38 cellular contexts compared by ENCODE assay signal in the genomic region with DNA sequence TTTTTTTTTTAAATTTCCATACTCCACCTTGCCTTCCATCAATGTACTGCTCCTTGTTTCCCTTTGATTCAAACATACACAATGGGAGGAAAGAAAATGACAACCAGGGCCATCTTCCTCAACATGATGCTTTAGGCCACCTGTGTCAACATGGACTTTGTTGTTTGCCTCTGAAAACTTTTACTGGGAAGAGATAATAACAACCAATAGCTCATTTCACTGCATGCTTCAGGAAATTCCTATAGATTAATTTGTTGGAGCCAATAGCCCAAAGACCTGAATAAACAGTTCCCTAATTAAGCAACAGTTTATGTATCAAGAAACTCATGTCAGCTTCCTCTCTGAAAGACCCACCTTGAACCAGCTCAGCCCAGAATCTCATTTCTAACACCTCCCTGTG. TPM values are rescaled to one million over a fixed set of nuclear protein-coding genes. Genes with fewer than 3 reads are reported as not detected.
"Had no signal": no experiment of that assay in that cellular context is flagged by ENCODE, and none has a peak within 500 bp of the region (broad histone marks: within the 10 kb centered on the region; RNA-seq: fewer than 3 reads in every experiment).

No MANE protein-coding gene starts in this region.

- H3K27me3 Mint-ChIP-seq: activated CD8-positive, alpha-beta memory T cell treated with anti-CD3 and anti-CD28 coated beads, Interleukin-2, amount 10 ng/mL, durations not matched to agents 7 days and 5 days; activated naive CD4-positive, alpha-beta T cell treated with anti-CD3 and anti-CD28 coated beads, Interleukin-2, amount 50 U/mL, for 24 hours; effector memory CD8-positive, alpha-beta T cell; T-helper 17 cell had no signal

- H3K36me3 ChIP-seq: adrenal gland, esophagus muscularis mucosa, gastroesophageal sphincter, heart right ventricle, WERI-Rb-1 had no signal

- H3K27ac ChIP-seq: adrenal gland, body of pancreas, esophagus muscularis mucosa, gastroesophageal sphincter, heart right ventricle, WERI-Rb-1 had no signal

- H3K4me3 Mint-ChIP-seq: activated CD4-positive, alpha-beta memory T cell treated with anti-CD3 and anti-CD28 coated beads for 36 hours; activated CD4-positive, alpha-beta T cell treated with anti-CD3 and anti-CD28 coated beads for 36 hours; activated CD4-positive, alpha-beta T cell treated with anti-CD3 and anti-CD28 coated beads, Interleukin-2, amount 10 ng/mL, durations not matched to agents 24 days and 14 days; activated CD8-positive, alpha-beta memory T cell treated with anti-CD3 and anti-CD28 coated beads, Interleukin-2, amount 10 ng/mL, durations not matched to agents 7 days and 5 days; activated CD8-positive, alpha-beta T cell treated with anti-CD3 and anti-CD28 coated beads, Interleukin-2, amount 10 ng/mL, durations not matched to agents 7 days and 5 days; activated naive CD4-positive, alpha-beta T cell treated with anti-CD3 and anti-CD28 coated beads for 36 hours; activated naive CD4-positive, alpha-beta T cell treated with anti-CD3 and anti-CD28 coated beads, Interleukin-2, amount 50 U/mL, for 24 hours; activated naive CD8-positive, alpha-beta T cell treated with anti-CD3 and anti-CD28 coated beads for 36 hours; activated naive CD8-positive, alpha-beta T cell treated with anti-CD3 and anti-CD28 coated beads, Interleukin-2, amount 50 U/mL, for 24 hours; activated T-helper 1 cell treated with anti-CD3 and anti-CD28 coated beads, Interleukin-12 subunit alpha, Interleukin-12 subunit beta, Interleukin-2, Interleukin-4 antibody, amounts not matched to agents 30 ng/mL and 10 ng/mL and 1 ng/mL, durations not matched to agents 14 hours and 24 hours and 36 hours; effector memory CD8-positive, alpha-beta T cell; T-helper 17 cell; T-helper 2 cell treated with Interferon-gamma antibody and Interleukin-4, amounts not matched to agents 5 μg/mL and 100 μg/mL, for 36 hours had no signal

- H3K36me3 Mint-ChIP-seq: activated CD4-positive, alpha-beta memory T cell treated with anti-CD3 and anti-CD28 coated beads for 36 hours; activated CD8-positive, alpha-beta memory T cell treated with anti-CD3 and anti-CD28 coated beads, Interleukin-2, amount 10 ng/mL, durations not matched to agents 7 days and 5 days; activated naive CD4-positive, alpha-beta T cell treated with anti-CD3 and anti-CD28 coated beads, Interleukin-2, amount 50 U/mL, for 24 hours; activated naive CD8-positive, alpha-beta T cell treated with anti-CD3 and anti-CD28 coated beads for 36 hours had no signal

- H3K9me3 Mint-ChIP-seq: activated CD4-positive, alpha-beta memory T cell treated with anti-CD3 and anti-CD28 coated beads for 36 hours; activated CD4-positive, alpha-beta T cell treated with anti-CD3 and anti-CD28 coated beads, Interleukin-2, amount 10 ng/mL, durations not matched to agents 24 days and 14 days; activated naive CD4-positive, alpha-beta T cell treated with anti-CD3 and anti-CD28 coated beads for 36 hours; activated naive CD4-positive, alpha-beta T cell treated with anti-CD3 and anti-CD28 coated beads, Interleukin-2, amount 50 U/mL, for 24 hours; activated naive CD8-positive, alpha-beta T cell treated with anti-CD3 and anti-CD28 coated beads for 36 hours; activated naive CD8-positive, alpha-beta T cell treated with anti-CD3 and anti-CD28 coated beads, Interleukin-2, amount 50 U/mL, for 24 hours; activated T-helper 1 cell treated with anti-CD3 and anti-CD28 coated beads, Interleukin-12 subunit alpha, Interleukin-12 subunit beta, Interleukin-2, Interleukin-4 antibody, amounts not matched to agents 30 ng/mL and 10 ng/mL and 1 ng/mL, durations not matched to agents 14 hours and 24 hours and 36 hours; activated T-helper 2 cell treated with anti-CD3 and anti-CD28 coated beads, Interferon-gamma antibody, Interleukin-2, Interleukin-4, amounts not matched to agents 10 μg/mL and 5 μg/mL and 100 μg/mL, durations not matched to agents 14 hours and 24 hours and 36 hours; T-helper 2 cell treated with Interferon-gamma antibody and Interleukin-4, amounts not matched to agents 5 μg/mL and 100 μg/mL, for 36 hours had no signal

- H3K4me3 ChIP-seq: adrenal gland, body of pancreas, esophagus muscularis mucosa, gastroesophageal sphincter, heart right ventricle had no signal

- H3K4me1 Mint-ChIP-seq: activated naive CD4-positive, alpha-beta T cell treated with anti-CD3 and anti-CD28 coated beads, Interleukin-2, amount 50 U/mL, for 24 hours; activated naive CD8-positive, alpha-beta T cell treated with anti-CD3 and anti-CD28 coated beads for 36 hours; activated naive CD8-positive, alpha-beta T cell treated with anti-CD3 and anti-CD28 coated beads, Interleukin-2, amount 50 U/mL, for 24 hours; T-helper 17 cell had no signal

- DNase-seq: activated CD4-positive, alpha-beta memory T cell treated with anti-CD3 and anti-CD28 coated beads for 36 hours; activated CD4-positive, alpha-beta T cell treated with anti-CD3 and anti-CD28 coated beads for 36 hours; activated CD4-positive, alpha-beta T cell treated with anti-CD3 and anti-CD28 coated beads, Interleukin-2, amount 10 ng/mL, durations not matched to agents 24 days and 14 days; activated CD4-positive, CD25-positive, alpha-beta regulatory T cell; activated CD4-positive, CD25-positive, alpha-beta regulatory T cell treated with anti-CD3 and anti-CD28 coated beads, Interleukin-2, amount 50 U/mL, for 72 hours; activated CD8-positive, alpha-beta memory T cell treated with anti-CD3 and anti-CD28 coated beads, Interleukin-2, amount 10 ng/mL, durations not matched to agents 7 days and 5 days; activated CD8-positive, alpha-beta memory T cell treated with anti-CD3 and anti-CD28 coated beads, Interleukin-2, amount 50 U/mL, for 4 hours; activated CD8-positive, alpha-beta T cell treated with anti-CD3 and anti-CD28 coated beads, Interleukin-2, amount 10 ng/mL, durations not matched to agents 7 days and 5 days; activated effector memory CD4-positive, alpha-beta T cell treated with anti-CD3 and anti-CD28 coated beads, Interleukin-2, amount 50 U/mL, for 16 hours; activated naive CD4-positive, alpha-beta T cell treated with anti-CD3 and anti-CD28 coated beads for 36 hours; activated naive CD8-positive, alpha-beta T cell treated with anti-CD3 and anti-CD28 coated beads for 36 hours; activated naive CD8-positive, alpha-beta T cell treated with anti-CD3 and anti-CD28 coated beads, Interleukin-2, amount 50 U/mL, for 24 hours; activated T-cell treated with anti-CD3 and anti-CD28 coated beads, Interleukin-2, amount 50 U/mL, for 1 hour; activated T-cell treated with anti-CD3 and anti-CD28 coated beads, Interleukin-2, amount 50 U/mL, for 48 hours; adrenal gland; amygdala; aorta; body of pancreas; caudate nucleus; cortex of kidney; dermis blood vessel endothelial cell; effector CD4-positive, alpha-beta T cell; effector memory CD8-positive, alpha-beta T cell; erythroblast; foreskin melanocyte; heart right ventricle; T-helper 17 cell; T1000; WERI-Rb-1 had no signal

- H3K27me3 ChIP-seq: adrenal gland, body of pancreas, esophagus muscularis mucosa, gastroesophageal sphincter, heart right ventricle had no signal

- ATAC-seq: activated CD4-positive, alpha-beta T cell treated with anti-CD3 and anti-CD28 coated beads for 36 hours; activated CD8-positive, alpha-beta memory T cell treated with anti-CD3 and anti-CD28 coated beads, Interleukin-2, amount 10 ng/mL, durations not matched to agents 7 days and 5 days; activated CD8-positive, alpha-beta T cell treated with anti-CD3 and anti-CD28 coated beads, Interleukin-2, amount 10 ng/mL, durations not matched to agents 7 days and 5 days; activated naive CD8-positive, alpha-beta T cell treated with anti-CD3 and anti-CD28 coated beads, Interleukin-2, amount 50 U/mL, for 24 hours; body of pancreas; effector memory CD8-positive, alpha-beta T cell; gastroesophageal sphincter; heart right ventricle; T-helper 17 cell had no signal

- H3K4me1 ChIP-seq: adrenal gland, body of pancreas, esophagus muscularis mucosa, gastroesophageal sphincter, heart right ventricle had no signal

- H3K9me3 ChIP-seq: adrenal gland, body of pancreas, esophagus muscularis mucosa, gastroesophageal sphincter, heart right ventricle had no signal

- H3K27ac Mint-ChIP-seq: activated CD4-positive, alpha-beta memory T cell treated with anti-CD3 and anti-CD28 coated beads for 36 hours; activated CD4-positive, alpha-beta T cell treated with anti-CD3 and anti-CD28 coated beads for 36 hours; activated CD4-positive, alpha-beta T cell treated with anti-CD3 and anti-CD28 coated beads, Interleukin-2, amount 10 ng/mL, durations not matched to agents 24 days and 14 days; activated CD8-positive, alpha-beta memory T cell treated with anti-CD3 and anti-CD28 coated beads, Interleukin-2, amount 10 ng/mL, durations not matched to agents 7 days and 5 days; activated CD8-positive, alpha-beta T cell treated with anti-CD3 and anti-CD28 coated beads, Interleukin-2, amount 10 ng/mL, durations not matched to agents 7 days and 5 days; activated naive CD4-positive, alpha-beta T cell treated with anti-CD3 and anti-CD28 coated beads for 36 hours; activated naive CD4-positive, alpha-beta T cell treated with anti-CD3 and anti-CD28 coated beads, Interleukin-2, amount 50 U/mL, for 24 hours; activated naive CD8-positive, alpha-beta T cell treated with anti-CD3 and anti-CD28 coated beads for 36 hours; activated naive CD8-positive, alpha-beta T cell treated with anti-CD3 and anti-CD28 coated beads, Interleukin-2, amount 50 U/mL, for 24 hours; activated T-helper 1 cell treated with anti-CD3 and anti-CD28 coated beads, Interleukin-12 subunit alpha, Interleukin-12 subunit beta, Interleukin-2, Interleukin-4 antibody, amounts not matched to agents 30 ng/mL and 10 ng/mL and 1 ng/mL, durations not matched to agents 14 hours and 24 hours and 36 hours; activated T-helper 2 cell treated with anti-CD3 and anti-CD28 coated beads, Interferon-gamma antibody, Interleukin-2, Interleukin-4, amounts not matched to agents 10 μg/mL and 5 μg/mL and 100 μg/mL, durations not matched to agents 14 hours and 24 hours and 36 hours; effector memory CD8-positive, alpha-beta T cell; T-helper 17 cell; T-helper 2 cell treated with Interferon-gamma antibody and Interleukin-4, amounts not matched to agents 5 μg/mL and 100 μg/mL, for 36 hours had no signal

RNA-seq across cellular contexts. Expression of gene KRTAP15-1, which starts 3.2 kb away (rescaled TPM):
- total RNA-seq: activated CD4-positive, alpha-beta memory T cell treated with anti-CD3 and anti-CD28 coated beads for 36 hours; activated CD4-positive, alpha-beta T cell treated with anti-CD3 and anti-CD28 coated beads for 36 hours; activated CD4-positive, alpha-beta T cell treated with anti-CD3 and anti-CD28 coated beads, Interleukin-2, amount 10 ng/mL, durations not matched to agents 24 days and 14 days; activated CD8-positive, alpha-beta memory T cell treated with anti-CD3 and anti-CD28 coated beads for 36 hours; activated CD8-positive, alpha-beta memory T cell treated with anti-CD3 and anti-CD28 coated beads, Interleukin-2, amount 10 ng/mL, durations not matched to agents 7 days and 5 days; activated CD8-positive, alpha-beta T cell treated with anti-CD3 and anti-CD28 coated beads, Interleukin-2, amount 10 ng/mL, durations not matched to agents 7 days and 5 days; activated naive CD4-positive, alpha-beta T cell treated with anti-CD3 and anti-CD28 coated beads for 36 hours; activated naive CD8-positive, alpha-beta T cell treated with anti-CD3 and anti-CD28 coated beads for 36 hours; activated T-helper 1 cell treated with anti-CD3 and anti-CD28 coated beads, Interleukin-12 subunit alpha, Interleukin-12 subunit beta, Interleukin-2, Interleukin-4 antibody, amounts not matched to agents 30 ng/mL and 10 ng/mL and 1 ng/mL, durations not matched to agents 14 hours and 24 hours and 36 hours; activated T-helper 2 cell treated with anti-CD3 and anti-CD28 coated beads, Interferon-gamma antibody, Interleukin-2, Interleukin-4, amounts not matched to agents 10 μg/mL and 5 μg/mL and 100 μg/mL, durations not matched to agents 14 hours and 24 hours and 36 hours; adrenal gland; aorta; body of pancreas; chondrocyte; dermis blood vessel endothelial cell; esophagus muscularis mucosa; gastroesophageal sphincter; glomerular endothelial cell; heart right ventricle; T-helper 17 cell had no signal
- polyA plus RNA-seq: adrenal gland, aorta, heart right ventricle had no signal

RNA-seq across cellular contexts. Expression of gene KRTAP13-4, which starts 13.2 kb away (rescaled TPM):
- total RNA-seq: activated CD4-positive, alpha-beta memory T cell treated with anti-CD3 and anti-CD28 coated beads for 36 hours; activated CD4-positive, alpha-beta T cell treated with anti-CD3 and anti-CD28 coated beads for 36 hours; activated CD4-positive, alpha-beta T cell treated with anti-CD3 and anti-CD28 coated beads, Interleukin-2, amount 10 ng/mL, durations not matched to agents 24 days and 14 days; activated CD8-positive, alpha-beta memory T cell treated with anti-CD3 and anti-CD28 coated beads for 36 hours; activated CD8-positive, alpha-beta memory T cell treated with anti-CD3 and anti-CD28 coated beads, Interleukin-2, amount 10 ng/mL, durations not matched to agents 7 days and 5 days; activated CD8-positive, alpha-beta T cell treated with anti-CD3 and anti-CD28 coated beads, Interleukin-2, amount 10 ng/mL, durations not matched to agents 7 days and 5 days; activated naive CD4-positive, alpha-beta T cell treated with anti-CD3 and anti-CD28 coated beads for 36 hours; activated naive CD8-positive, alpha-beta T cell treated with anti-CD3 and anti-CD28 coated beads for 36 hours; activated T-helper 1 cell treated with anti-CD3 and anti-CD28 coated beads, Interleukin-12 subunit alpha, Interleukin-12 subunit beta, Interleukin-2, Interleukin-4 antibody, amounts not matched to agents 30 ng/mL and 10 ng/mL and 1 ng/mL, durations not matched to agents 14 hours and 24 hours and 36 hours; activated T-helper 2 cell treated with anti-CD3 and anti-CD28 coated beads, Interferon-gamma antibody, Interleukin-2, Interleukin-4, amounts not matched to agents 10 μg/mL and 5 μg/mL and 100 μg/mL, durations not matched to agents 14 hours and 24 hours and 36 hours; adrenal gland; aorta; body of pancreas; chondrocyte; dermis blood vessel endothelial cell; esophagus muscularis mucosa; gastroesophageal sphincter; glomerular endothelial cell; heart right ventricle; T-helper 17 cell had no signal
- polyA plus RNA-seq: adrenal gland, aorta, heart right ventricle had no signal

RNA-seq across cellular contexts. Expression of gene KRTAP13-3, which starts 17.5 kb away (rescaled TPM):
- total RNA-seq: activated CD4-positive, alpha-beta memory T cell treated with anti-CD3 and anti-CD28 coated beads for 36 hours; activated CD4-positive, alpha-beta T cell treated with anti-CD3 and anti-CD28 coated beads for 36 hours; activated CD4-positive, alpha-beta T cell treated with anti-CD3 and anti-CD28 coated beads, Interleukin-2, amount 10 ng/mL, durations not matched to agents 24 days and 14 days; activated CD8-positive, alpha-beta memory T cell treated with anti-CD3 and anti-CD28 coated beads for 36 hours; activated CD8-positive, alpha-beta memory T cell treated with anti-CD3 and anti-CD28 coated beads, Interleukin-2, amount 10 ng/mL, durations not matched to agents 7 days and 5 days; activated CD8-positive, alpha-beta T cell treated with anti-CD3 and anti-CD28 coated beads, Interleukin-2, amount 10 ng/mL, durations not matched to agents 7 days and 5 days; activated naive CD4-positive, alpha-beta T cell treated with anti-CD3 and anti-CD28 coated beads for 36 hours; activated naive CD8-positive, alpha-beta T cell treated with anti-CD3 and anti-CD28 coated beads for 36 hours; activated T-helper 1 cell treated with anti-CD3 and anti-CD28 coated beads, Interleukin-12 subunit alpha, Interleukin-12 subunit beta, Interleukin-2, Interleukin-4 antibody, amounts not matched to agents 30 ng/mL and 10 ng/mL and 1 ng/mL, durations not matched to agents 14 hours and 24 hours and 36 hours; activated T-helper 2 cell treated with anti-CD3 and anti-CD28 coated beads, Interferon-gamma antibody, Interleukin-2, Interleukin-4, amounts not matched to agents 10 μg/mL and 5 μg/mL and 100 μg/mL, durations not matched to agents 14 hours and 24 hours and 36 hours; adrenal gland; aorta; body of pancreas; chondrocyte; dermis blood vessel endothelial cell; esophagus muscularis mucosa; gastroesophageal sphincter; glomerular endothelial cell; heart right ventricle; T-helper 17 cell had no signal
- polyA plus RNA-seq: adrenal gland, aorta, heart right ventricle had no signal

RNA-seq across cellular contexts. Expression of gene KRTAP19-1, which starts 36.9 kb away (rescaled TPM):
- total RNA-seq: activated CD4-positive, alpha-beta memory T cell treated with anti-CD3 and anti-CD28 coated beads for 36 hours; activated CD4-positive, alpha-beta T cell treated with anti-CD3 and anti-CD28 coated beads for 36 hours; activated CD4-positive, alpha-beta T cell treated with anti-CD3 and anti-CD28 coated beads, Interleukin-2, amount 10 ng/mL, durations not matched to agents 24 days and 14 days; activated CD8-positive, alpha-beta memory T cell treated with anti-CD3 and anti-CD28 coated beads for 36 hours; activated CD8-positive, alpha-beta memory T cell treated with anti-CD3 and anti-CD28 coated beads, Interleukin-2, amount 10 ng/mL, durations not matched to agents 7 days and 5 days; activated CD8-positive, alpha-beta T cell treated with anti-CD3 and anti-CD28 coated beads, Interleukin-2, amount 10 ng/mL, durations not matched to agents 7 days and 5 days; activated naive CD4-positive, alpha-beta T cell treated with anti-CD3 and anti-CD28 coated beads for 36 hours; activated naive CD8-positive, alpha-beta T cell treated with anti-CD3 and anti-CD28 coated beads for 36 hours; activated T-helper 1 cell treated with anti-CD3 and anti-CD28 coated beads, Interleukin-12 subunit alpha, Interleukin-12 subunit beta, Interleukin-2, Interleukin-4 antibody, amounts not matched to agents 30 ng/mL and 10 ng/mL and 1 ng/mL, durations not matched to agents 14 hours and 24 hours and 36 hours; activated T-helper 2 cell treated with anti-CD3 and anti-CD28 coated beads, Interferon-gamma antibody, Interleukin-2, Interleukin-4, amounts not matched to agents 10 μg/mL and 5 μg/mL and 100 μg/mL, durations not matched to agents 14 hours and 24 hours and 36 hours; adrenal gland; aorta; body of pancreas; chondrocyte; dermis blood vessel endothelial cell; esophagus muscularis mucosa; gastroesophageal sphincter; glomerular endothelial cell; heart right ventricle; T-helper 17 cell had no signal
- polyA plus RNA-seq: adrenal gland, aorta, heart right ventricle had no signal

RNA-seq across cellular contexts. Expression of gene KRTAP19-2, which starts 44.0 kb away (rescaled TPM):
- total RNA-seq: activated CD4-positive, alpha-beta memory T cell treated with anti-CD3 and anti-CD28 coated beads for 36 hours; activated CD4-positive, alpha-beta T cell treated with anti-CD3 and anti-CD28 coated beads for 36 hours; activated CD4-positive, alpha-beta T cell treated with anti-CD3 and anti-CD28 coated beads, Interleukin-2, amount 10 ng/mL, durations not matched to agents 24 days and 14 days; activated CD8-positive, alpha-beta memory T cell treated with anti-CD3 and anti-CD28 coated beads for 36 hours; activated CD8-positive, alpha-beta memory T cell treated with anti-CD3 and anti-CD28 coated beads, Interleukin-2, amount 10 ng/mL, durations not matched to agents 7 days and 5 days; activated CD8-positive, alpha-beta T cell treated with anti-CD3 and anti-CD28 coated beads, Interleukin-2, amount 10 ng/mL, durations not matched to agents 7 days and 5 days; activated naive CD4-positive, alpha-beta T cell treated with anti-CD3 and anti-CD28 coated beads for 36 hours; activated naive CD8-positive, alpha-beta T cell treated with anti-CD3 and anti-CD28 coated beads for 36 hours; activated T-helper 1 cell treated with anti-CD3 and anti-CD28 coated beads, Interleukin-12 subunit alpha, Interleukin-12 subunit beta, Interleukin-2, Interleukin-4 antibody, amounts not matched to agents 30 ng/mL and 10 ng/mL and 1 ng/mL, durations not matched to agents 14 hours and 24 hours and 36 hours; activated T-helper 2 cell treated with anti-CD3 and anti-CD28 coated beads, Interferon-gamma antibody, Interleukin-2, Interleukin-4, amounts not matched to agents 10 μg/mL and 5 μg/mL and 100 μg/mL, durations not matched to agents 14 hours and 24 hours and 36 hours; adrenal gland; aorta; body of pancreas; chondrocyte; dermis blood vessel endothelial cell; esophagus muscularis mucosa; gastroesophageal sphincter; glomerular endothelial cell; heart right ventricle; T-helper 17 cell had no signal
- polyA plus RNA-seq: adrenal gland, aorta, heart right ventricle had no signal
